ENCODE assay signal across 8 cellular contexts in the genomic region with DNA sequence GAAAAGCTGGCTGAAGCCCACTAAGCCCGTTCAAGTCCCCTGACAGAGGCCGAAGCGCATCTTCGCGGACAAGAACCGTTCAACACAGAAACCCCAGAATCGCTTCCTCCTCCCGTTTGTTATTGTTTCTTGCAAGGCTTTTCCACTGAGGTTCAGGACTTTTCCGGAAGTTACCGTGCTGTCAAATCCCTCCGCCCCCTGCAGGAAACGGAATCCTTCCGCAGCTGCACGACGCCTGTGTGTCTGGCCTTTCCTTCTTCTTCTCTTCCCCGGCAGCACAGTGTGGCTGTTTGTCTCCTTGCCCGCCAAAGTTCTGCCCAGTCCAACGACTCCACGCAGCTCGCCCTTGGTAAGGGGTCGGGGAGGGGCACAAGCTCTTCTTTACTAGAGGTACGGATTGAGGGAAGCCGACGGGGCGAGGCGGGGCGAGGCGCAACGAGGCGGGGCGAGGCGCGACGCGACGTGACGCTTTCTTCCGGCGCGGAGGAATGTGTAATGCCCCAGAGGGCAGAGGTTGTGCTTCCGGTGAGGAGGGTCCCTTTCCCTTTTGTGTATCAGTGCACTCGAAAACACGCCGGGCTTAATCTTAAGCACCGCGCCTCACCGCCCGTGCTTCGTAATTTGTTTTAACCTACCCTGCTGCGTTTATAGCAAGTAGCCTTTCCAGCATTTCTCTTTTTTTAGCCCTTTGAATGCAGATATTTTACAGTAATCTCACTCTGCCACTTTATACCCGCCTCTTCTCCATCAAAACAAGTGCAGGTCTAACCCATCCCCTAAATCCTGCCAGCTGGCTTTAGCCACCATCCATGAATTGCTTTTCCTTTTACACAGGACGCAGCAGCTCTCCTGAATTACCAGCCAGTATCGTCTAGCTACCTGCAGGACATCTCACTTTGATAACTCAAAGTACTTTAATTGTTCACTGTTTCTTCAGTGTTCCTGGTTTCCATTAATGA. TPM values are rescaled to one million over a fixed set of nuclear protein-coding genes. Genes with fewer than 3 reads are reported as not detected.
A peak's percentile ranks its signal among the peaks of the same experiment; 100 is the strongest.
DNase-seq lines count a peak whose midpoint lies in the region; ATAC-seq and TF ChIP-seq lines count a peak whose summit lies in the region.

A gene (minus strand): TSS at position 183 of the 959 bp plus-strand sequence. CDS start 229 bp downstream, outside the sequence.

- H3K4me1 Mint-ChIP-seq in WTC11 = peaks cover 20% of the 10 kb centered on the region

- peaks cover 0 to 5% of the 10 kb centered on the region in 2 donors for H3K36me3 ChIP-seq in left lung

- H3K9me3 Mint-ChIP-seq in WTC11 = no peaks in the 10 kb centered on the region

- CTCF ChIA-PET in WTC11 (lab: Charles Lee) = interaction anchor here (0.7 to 0.8 kb wide), 3 partner anchors 12 to 158 kb away, joined by 4 to 6 read pairs (median 5); a partner anchor contains a TSS

- DNase-seq in activated naive CD4-positive, alpha-beta T cell treated with Interleukin-2 at 50 U/mL for 16 hours = peak; percentile 88
- no peak for DNase-seq in activated naive CD4-positive, alpha-beta T cell (lab: John Stamatoyannopoulos, UW)
- DNase-seq in WTC11 (ENCODE audit: low spot score) (peak; percentile 83), left lung (peak; percentile 91 to 93), GDM1 (lab: John Stamatoyannopoulos, UW) (no peak)
- DNase-seq in stimulated activated CD4-positive, alpha-beta T cell treated with anti-CD3 and anti-CD28 coated beads, Interleukin-4, amount 100 ng/mL, for 1 hour = peak; percentile 83

- TF ChIP-seq CTCF in WTC11 (IDR thresholded peaks at IDR 0.05) (no peak), left lung (IDR thresholded peaks at IDR 0.05) (no peak)

- peaks cover 10% of the 10 kb centered on the region; the same call in 1 of the 2 replicates for H3K36me3 Mint-ChIP-seq in WTC11

- no peaks in the 10 kb centered on the region; the same call in 1 of the 2 replicates for H3K27me3 Mint-ChIP-seq in WTC11 (ENCODE audit: low read depth)

- H3K4me3 Mint-ChIP-seq in WTC11 = peak within 1 kb of the TSS; percentile 99

- peak within 1 kb of the TSS; percentile 100 for H3K27ac Mint-ChIP-seq in WTC11

- ATAC-seq in HG03342 (IDR thresholded peaks at IDR 0.05; ENCODE audit: unreplicated experiment) (peak; percentile 89), WTC11 (peak; percentile 96), left lung (peak; percentile 98)

- no peaks in the 10 kb centered on the region for H3K27me3 ChIP-seq in left lung

- H3K27ac ChIP-seq in cingulate gyrus (ENCODE audit: low read depth, low read length) = peak within 1 kb of the TSS; percentile 96
- peak within 1 kb of the TSS; percentile 90 to 96 for H3K27ac ChIP-seq in left lung

- intact Hi-C loops in left lung (cut with DNase I) = no loop called here

- H3K4me1 ChIP-seq in left lung = peaks cover 25 to 35% of the 10 kb centered on the region in 2 donors

- H3K9me3 ChIP-seq in left lung = no peaks in the 10 kb centered on the region

- H3K4me3 ChIP-seq in left lung = peak within 1 kb of the TSS; percentile 70 to 93

- POLR2A ChIA-PET in WTC11 (lab: Charles Lee) = interaction anchor here (0.5 to 1.7 kb wide), 3 partner anchors 12 to 1302 kb away, joined by 3 to 12 read pairs (median 3); a partner anchor contains a TSS

TF ChIP-seq in WTC11, 78 proteins besides CTCF, POLR2A, EP300 and RAD21 (continues in another document):
- no peak; the same call in 1 of the 2 replicates for TF ChIP-seq NFATC4 (CRISPR knock-in tag; IDR thresholded peaks at IDR 0.05)
- TF ChIP-seq ZNF416 (CRISPR knock-in tag; IDR thresholded peaks at IDR 0.05) = no peak
- no peak for TF ChIP-seq SOX15 (CRISPR knock-in tag; IDR thresholded peaks at IDR 0.05)
- TF ChIP-seq CREB1 (CRISPR knock-in tag; IDR thresholded peaks at IDR 0.05) = no peak
- no peak for TF ChIP-seq ELF4 (CRISPR knock-in tag; IDR thresholded peaks at IDR 0.05; ENCODE audit: low read depth)
- 0 out of 2 replicates have a peak, but pooled peaks have one; percentile 7 for TF ChIP-seq NFYB (CRISPR knock-in tag; conservative IDR thresholded peaks at IDR 0.05; ENCODE audit: low read depth)
- TF ChIP-seq JUN (CRISPR knock-in tag; IDR thresholded peaks at IDR 0.05) = no peak
- TF ChIP-seq, protein P1, sequence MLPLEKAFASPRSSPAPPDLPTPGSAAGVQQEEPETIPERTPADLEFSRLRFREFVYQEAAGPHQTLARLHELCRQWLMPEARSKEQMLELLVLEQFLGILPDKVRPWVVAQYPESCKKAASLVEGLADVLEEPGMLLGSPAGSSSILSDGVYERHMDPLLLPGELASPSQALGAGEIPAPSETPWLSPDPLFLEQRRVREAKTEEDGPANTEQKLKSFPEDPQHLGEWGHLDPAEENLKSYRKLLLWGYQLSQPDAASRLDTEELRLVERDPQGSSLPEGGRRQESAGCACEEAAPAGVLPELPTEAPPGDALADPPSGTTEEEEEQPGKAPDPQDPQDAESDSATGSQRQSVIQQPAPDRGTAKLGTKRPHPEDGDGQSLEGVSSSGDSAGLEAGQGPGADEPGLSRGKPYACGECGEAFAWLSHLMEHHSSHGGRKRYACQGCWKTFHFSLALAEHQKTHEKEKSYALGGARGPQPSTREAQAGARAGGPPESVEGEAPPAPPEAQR (CRISPR knock-in tag; IDR thresholded peaks at IDR 0.05) = no peak
- TF ChIP-seq ESRRA (CRISPR knock-in tag; IDR thresholded peaks at IDR 0.05; ENCODE audit: borderline replicate concordance) = no peak
- no peak for TF ChIP-seq ZNF396 (CRISPR knock-in tag; IDR thresholded peaks at IDR 0.05; ENCODE audit: borderline replicate concordance)
- TF ChIP-seq NFE2L1 (CRISPR knock-in tag; IDR thresholded peaks at IDR 0.05) = 0 out of 2 replicates have a peak, but pooled peaks have one; percentile 26
- no peak; the same call in 1 of the 2 replicates for TF ChIP-seq ETV6 (CRISPR knock-in tag; IDR thresholded peaks at IDR 0.05)
- TF ChIP-seq, protein P2, sequence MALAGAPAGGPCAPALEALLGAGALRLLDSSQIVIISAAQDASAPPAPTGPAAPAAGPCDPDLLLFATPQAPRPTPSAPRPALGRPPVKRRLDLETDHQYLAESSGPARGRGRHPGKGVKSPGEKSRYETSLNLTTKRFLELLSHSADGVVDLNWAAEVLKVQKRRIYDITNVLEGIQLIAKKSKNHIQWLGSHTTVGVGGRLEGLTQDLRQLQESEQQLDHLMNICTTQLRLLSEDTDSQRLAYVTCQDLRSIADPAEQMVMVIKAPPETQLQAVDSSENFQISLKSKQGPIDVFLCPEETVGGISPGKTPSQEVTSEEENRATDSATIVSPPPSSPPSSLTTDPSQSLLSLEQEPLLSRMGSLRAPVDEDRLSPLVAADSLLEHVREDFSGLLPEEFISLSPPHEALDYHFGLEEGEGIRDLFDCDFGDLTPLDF (CRISPR knock-in tag; IDR thresholded peaks at IDR 0.05) = no peak
- TF ChIP-seq MYBL2 (CRISPR knock-in tag; IDR thresholded peaks at IDR 0.05) = peak; percentile 81
- TF ChIP-seq, protein P3, sequence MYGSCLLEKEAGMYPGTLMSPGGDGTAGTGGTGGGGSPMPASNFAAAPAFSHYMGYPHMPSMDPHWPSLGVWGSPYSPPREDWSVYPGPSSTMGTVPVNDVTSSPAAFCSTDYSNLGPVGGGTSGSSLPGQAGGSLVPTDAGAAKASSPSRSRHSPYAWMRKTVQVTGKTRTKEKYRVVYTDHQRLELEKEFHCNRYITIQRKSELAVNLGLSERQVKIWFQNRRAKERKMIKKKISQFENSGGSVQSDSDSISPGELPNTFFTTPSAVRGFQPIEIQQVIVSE (CRISPR knock-in tag; IDR thresholded peaks at IDR 0.05; ENCODE audit: borderline replicate concordance) = no peak
- no peak for TF ChIP-seq ZNF219 (CRISPR knock-in tag; IDR thresholded peaks at IDR 0.05; ENCODE audit: borderline replicate concordance)
- no peak for TF ChIP-seq IRF2 (CRISPR knock-in tag; IDR thresholded peaks at IDR 0.05; ENCODE audit: borderline replicate concordance, low read depth)
- no peak for TF ChIP-seq ZNF138 (CRISPR knock-in tag; conservative IDR thresholded peaks at IDR 0.05)
- TF ChIP-seq, protein P4, sequence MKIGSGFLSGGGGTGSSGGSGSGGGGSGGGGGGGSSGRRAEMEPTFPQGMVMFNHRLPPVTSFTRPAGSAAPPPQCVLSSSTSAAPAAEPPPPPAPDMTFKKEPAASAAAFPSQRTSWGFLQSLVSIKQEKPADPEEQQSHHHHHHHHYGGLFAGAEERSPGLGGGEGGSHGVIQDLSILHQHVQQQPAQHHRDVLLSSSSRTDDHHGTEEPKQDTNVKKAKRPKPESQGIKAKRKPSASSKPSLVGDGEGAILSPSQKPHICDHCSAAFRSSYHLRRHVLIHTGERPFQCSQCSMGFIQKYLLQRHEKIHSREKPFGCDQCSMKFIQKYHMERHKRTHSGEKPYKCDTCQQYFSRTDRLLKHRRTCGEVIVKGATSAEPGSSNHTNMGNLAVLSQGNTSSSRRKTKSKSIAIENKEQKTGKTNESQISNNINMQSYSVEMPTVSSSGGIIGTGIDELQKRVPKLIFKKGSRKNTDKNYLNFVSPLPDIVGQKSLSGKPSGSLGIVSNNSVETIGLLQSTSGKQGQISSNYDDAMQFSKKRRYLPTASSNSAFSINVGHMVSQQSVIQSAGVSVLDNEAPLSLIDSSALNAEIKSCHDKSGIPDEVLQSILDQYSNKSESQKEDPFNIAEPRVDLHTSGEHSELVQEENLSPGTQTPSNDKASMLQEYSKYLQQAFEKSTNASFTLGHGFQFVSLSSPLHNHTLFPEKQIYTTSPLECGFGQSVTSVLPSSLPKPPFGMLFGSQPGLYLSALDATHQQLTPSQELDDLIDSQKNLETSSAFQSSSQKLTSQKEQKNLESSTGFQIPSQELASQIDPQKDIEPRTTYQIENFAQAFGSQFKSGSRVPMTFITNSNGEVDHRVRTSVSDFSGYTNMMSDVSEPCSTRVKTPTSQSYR (CRISPR knock-in tag; IDR thresholded peaks at IDR 0.05) = peak; percentile 46; the same call in 1 of the 2 replicates
- TF ChIP-seq, protein P5, sequence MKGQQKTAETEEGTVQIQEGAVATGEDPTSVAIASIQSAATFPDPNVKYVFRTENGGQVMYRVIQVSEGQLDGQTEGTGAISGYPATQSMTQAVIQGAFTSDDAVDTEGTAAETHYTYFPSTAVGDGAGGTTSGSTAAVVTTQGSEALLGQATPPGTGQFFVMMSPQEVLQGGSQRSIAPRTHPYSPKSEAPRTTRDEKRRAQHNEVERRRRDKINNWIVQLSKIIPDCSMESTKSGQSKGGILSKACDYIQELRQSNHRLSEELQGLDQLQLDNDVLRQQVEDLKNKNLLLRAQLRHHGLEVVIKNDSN (CRISPR knock-in tag; IDR thresholded peaks at IDR 0.05) = peak; percentile 32; the same call in 1 of the 2 replicates
- TF ChIP-seq ZNF121 (CRISPR knock-in tag; IDR thresholded peaks at IDR 0.05) = no peak
- no peak; the same call in 1 of the 2 replicates for TF ChIP-seq FOXP1 (CRISPR knock-in tag; IDR thresholded peaks at IDR 0.05; ENCODE audit: borderline replicate concordance)
- TF ChIP-seq FOXJ3 (CRISPR knock-in tag; IDR thresholded peaks at IDR 0.05; ENCODE audit: borderline replicate concordance) = no peak

RNA-seq across cellular contexts. Expression of the gene that starts here (rescaled TPM):
- total RNA-seq in WTC11 (2021) (49.2 to 57.6 TPM (median 52.0 TPM) in 3 replicates), left lung (10 to 100 TPM; 63.7 to 66.9 TPM)

Comparison
In these comparisons a context has a peak if more than half of its experiments do, and no peak if none do; other contexts are left out.
1. DNase-seq: peak in activated naive CD4-positive, alpha-beta T cell treated with Interleukin-2 at 50 U/mL for 16 hours (single experiment), WTC11 (single experiment), left lung (2 of 2) and stimulated activated CD4-positive, alpha-beta T cell treated with anti-CD3 and anti-CD28 coated beads, Interleukin-4, amount 100 ng/mL, for 1 hour (single experiment); none in activated naive CD4-positive, alpha-beta T cell (0 of 4) and GDM1 (single experiment).
2. Peak in every context shown above with its lines, with median percentiles within 50 percentile points of each other: ATAC-seq.